In genomic region chr14:102396531-102396930, GRCh38 we compare ENCODE assay signal across 24 cellular contexts.
"Had no signal": no experiment of that assay in that cellular context is flagged by ENCODE, and none has a peak within 500 bp of the region (broad histone marks: within the 10 kb centered on the region; RNA-seq: fewer than 3 reads in every experiment).

No MANE protein-coding gene starts in this region.

- H3K4me2 ChIP-seq: PC-9 had no signal

- H3K27me3 Mint-ChIP-seq: activated CD4-positive, alpha-beta memory T cell treated with anti-CD3 and anti-CD28 coated beads, Interleukin-2, amount 10 ng/mL, durations not matched to agents 7 days and 5 days; activated naive CD4-positive, alpha-beta T cell treated with anti-CD3 and anti-CD28 coated beads, Interleukin-2, amount 10 ng/mL, durations not matched to agents 7 days and 5 days; activated naive CD8-positive, alpha-beta T cell treated with anti-CD3 and anti-CD28 coated beads for 36 hours; activated T-helper 17 cell treated with anti-CD3 and anti-CD28 coated beads, Interleukin-2, amount 50 U/mL, for 72 hours; central memory CD8-positive, alpha-beta T cell had no signal

- H2AFZ ChIP-seq: PC-9 had no signal

- ATAC-seq: activated T-helper 17 cell treated with anti-CD3 and anti-CD28 coated beads, Interleukin-2, amount 50 U/mL, for 72 hours; body of pancreas had no signal

- H3K4me3 ChIP-seq: body of pancreas, PC-9 had no signal

- H3K27me3 ChIP-seq: body of pancreas had no signal

- H3K27ac ChIP-seq: body of pancreas, PC-9 had no signal

- H3K9me3 Mint-ChIP-seq: activated T-helper 17 cell treated with anti-CD3 and anti-CD28 coated beads, Interleukin-2, amount 50 U/mL, for 72 hours; central memory CD8-positive, alpha-beta T cell had no signal

- H3K27ac Mint-ChIP-seq: activated CD4-positive, alpha-beta memory T cell treated with anti-CD3 and anti-CD28 coated beads, Interleukin-2, amount 10 ng/mL, durations not matched to agents 7 days and 5 days; activated naive CD4-positive, alpha-beta T cell treated with anti-CD3 and anti-CD28 coated beads, Interleukin-2, amount 10 ng/mL, durations not matched to agents 7 days and 5 days; activated naive CD8-positive, alpha-beta T cell treated with anti-CD3 and anti-CD28 coated beads for 36 hours; activated T-helper 17 cell treated with anti-CD3 and anti-CD28 coated beads, Interleukin-2, amount 50 U/mL, for 72 hours had no signal

- H3K4me3 Mint-ChIP-seq: activated CD4-positive, alpha-beta memory T cell treated with anti-CD3 and anti-CD28 coated beads, Interleukin-2, amount 10 ng/mL, durations not matched to agents 7 days and 5 days; activated naive CD4-positive, alpha-beta T cell treated with anti-CD3 and anti-CD28 coated beads, Interleukin-2, amount 10 ng/mL, durations not matched to agents 7 days and 5 days; activated naive CD8-positive, alpha-beta T cell treated with anti-CD3 and anti-CD28 coated beads for 36 hours; activated T-helper 17 cell treated with anti-CD3 and anti-CD28 coated beads, Interleukin-2, amount 50 U/mL, for 72 hours; central memory CD8-positive, alpha-beta T cell had no signal

- DNase-seq: activated CD4-positive, alpha-beta memory T cell treated with anti-CD3 and anti-CD28 coated beads, Interleukin-2, amount 10 ng/mL, durations not matched to agents 7 days and 5 days; activated CD4-positive, alpha-beta T cell treated with anti-CD3 and anti-CD28 coated beads, Interleukin-2, amount 50 U/mL, for 1 hour; activated CD4-positive, CD25-positive, alpha-beta regulatory T cell; activated gamma-delta T cell; activated naive CD4-positive, alpha-beta T cell treated with anti-CD3 and anti-CD28 coated beads, Interleukin-2, amount 10 ng/mL, durations not matched to agents 7 days and 5 days; activated naive CD8-positive, alpha-beta T cell treated with anti-CD3 and anti-CD28 coated beads for 36 hours; activated T-cell treated with anti-CD3 and anti-CD28 coated beads for 4 hours; activated T-cell treated with anti-CD3 and anti-CD28 coated beads, Interleukin-2, amount 50 U/mL, for 48 hours; anterior cingulate cortex; body of pancreas; Karpas-422; MM.1S; NCI-H1105; NCI-H1436; NCI-H1694 treated with DMSO at 0.1 percent for 48 hours; NCI-H2029 treated with DMSO at 0.1 percent for 48 hours; NCI-H446; NCI-H524; SHP77 treated with DMSO at 0.1 percent for 48 hours; T-helper 2 cell; T1000 had no signal
